21 cellular contexts compared by ENCODE assay signal in the genomic region with DNA sequence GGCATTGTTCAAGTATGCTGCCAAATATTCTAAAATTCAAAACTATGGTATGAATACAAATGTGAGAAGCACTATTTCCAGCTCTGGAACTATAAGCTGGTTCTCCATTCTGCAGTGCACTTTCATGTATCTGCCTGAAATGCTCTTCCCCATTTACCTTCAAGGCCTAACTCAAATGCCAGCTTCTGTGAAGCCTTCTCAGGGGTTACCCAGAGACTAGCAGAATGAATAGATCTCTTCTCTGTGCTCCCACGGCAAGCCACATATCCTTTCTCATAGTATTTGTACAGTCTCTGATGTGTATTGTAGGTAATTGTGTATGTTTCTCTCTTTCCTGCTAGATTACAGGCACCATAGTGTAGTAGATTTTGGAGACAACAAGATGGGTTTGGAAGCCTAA. TPM values are rescaled to one million over a fixed set of nuclear protein-coding genes. Genes with fewer than 3 reads are reported as not detected.
DNase-seq lines count a peak whose midpoint lies in the region; ATAC-seq, FAIRE-seq and TF ChIP-seq lines count a peak whose summit lies in the region.
"Had no signal": no experiment of that assay in that cellular context is flagged by ENCODE, and none has a peak within 500 bp of the region (broad histone marks: within the 10 kb centered on the region; RNA-seq: fewer than 3 reads in every experiment).

No MANE protein-coding gene starts in this region.

- POLR2A ChIA-PET in MCF 10A (lab: Yijun Ruan, JAX): no interaction called here

- TF ChIP-seq CTCF in MCF 10A (IDR thresholded peaks at IDR 0.05; ENCODE audit: unreplicated experiment): no peak

- CTCF ChIA-PET in MCF 10A (lab: Yijun Ruan, JAX): interaction anchor here (0.6 kb wide), 1 partner anchor 16 kb away, joined by 3 read pairs; no protein-coding TSS in a partner anchor

- BruUV-seq in MCF 10A (replicated peaks; lab: Mats Ljungman, UMichigan): no TSS peak

- intact Hi-C loops in MCF 10A (cut with micrococcal nuclease): no loop called here

- no peak overlapping the region for H3K4me3 Mint-ChIP-seq in activated naive CD8-positive, alpha-beta T cell treated with anti-CD3 and anti-CD28 coated beads, Interleukin-2, amount 50 U/mL, for 24 hours
- H3K4me3 Mint-ChIP-seq in activated naive CD8-positive, alpha-beta T cell treated with anti-CD3 and anti-CD28 coated beads for 36 hours: no peak overlapping the region
- no peak overlapping the region for H3K4me3 Mint-ChIP-seq in activated T-helper 17 cell treated with anti-CD3 and anti-CD28 coated beads, Interleukin-2, amount 50 U/mL, for 72 hours
- no peak overlapping the region for H3K4me3 Mint-ChIP-seq in MCF 10A (ENCODE audit: unreplicated experiment)
- H3K4me3 Mint-ChIP-seq: B cell; CD8-positive, alpha-beta T cell; HFFc6 had no signal

- H3K4me1 Mint-ChIP-seq in activated naive CD8-positive, alpha-beta T cell treated with anti-CD3 and anti-CD28 coated beads, Interleukin-2, amount 50 U/mL, for 24 hours: peaks cover 51% of the 10 kb centered on the region
- peaks cover 43% of the 10 kb centered on the region for H3K4me1 Mint-ChIP-seq in activated naive CD8-positive, alpha-beta T cell treated with anti-CD3 and anti-CD28 coated beads for 36 hours
- H3K4me1 Mint-ChIP-seq in activated T-helper 17 cell treated with anti-CD3 and anti-CD28 coated beads, Interleukin-2, amount 50 U/mL, for 72 hours: no peaks in the 10 kb centered on the region
- H3K4me1 Mint-ChIP-seq in MCF 10A (ENCODE audit: insufficient read depth, unreplicated experiment): peaks cover 5% of the 10 kb centered on the region

- DNase-seq in activated naive CD8-positive, alpha-beta T cell treated with anti-CD3 and anti-CD28 coated beads, Interleukin-2, amount 50 U/mL, for 24 hours: no peak
- no peak for DNase-seq in activated naive CD8-positive, alpha-beta T cell treated with anti-CD3 and anti-CD28 coated beads for 36 hours
- DNase-seq in HTR-8/SVneo (ENCODE audit: insufficient read length, low spot score) (no peak), urothelium cell line (ENCODE audit: low spot score) (no peak), MCF 10A (ENCODE audit: unreplicated experiment) (no peak)
- DNase-seq: Calu3; CD8-positive, alpha-beta T cell; DMS79 treated with DMSO at 0.1 percent for 48 hours; GF-D8; GOT3; H7; HFFc6; IMR-90 had no signal

- ATAC-seq in activated naive CD8-positive, alpha-beta T cell treated with anti-CD3 and anti-CD28 coated beads, Interleukin-2, amount 50 U/mL, for 24 hours: peak; percentile 27
- ATAC-seq in activated T-helper 17 cell treated with anti-CD3 and anti-CD28 coated beads, Interleukin-2, amount 50 U/mL, for 72 hours (replicated peaks): peak; percentile 39
- no peak for ATAC-seq in HG03342 (IDR thresholded peaks at IDR 0.05; ENCODE audit: unreplicated experiment)
- ATAC-seq: CD8-positive, alpha-beta T cell; HCT116; K562 had no signal

- no peaks in the 10 kb centered on the region for H3K36me3 Mint-ChIP-seq in activated naive CD8-positive, alpha-beta T cell treated with anti-CD3 and anti-CD28 coated beads, Interleukin-2, amount 50 U/mL, for 24 hours (ENCODE audit: low read depth)
- H3K36me3 Mint-ChIP-seq in activated naive CD8-positive, alpha-beta T cell treated with anti-CD3 and anti-CD28 coated beads for 36 hours: no peaks in the 10 kb centered on the region
- H3K36me3 Mint-ChIP-seq in activated T-helper 17 cell treated with anti-CD3 and anti-CD28 coated beads, Interleukin-2, amount 50 U/mL, for 72 hours (ENCODE audit: low read depth): no peaks in the 10 kb centered on the region
- H3K36me3 Mint-ChIP-seq in MCF 10A (ENCODE audit: insufficient read depth, unreplicated experiment): no peaks in the 10 kb centered on the region
- H3K36me3 Mint-ChIP-seq: CD8-positive, alpha-beta T cell had no signal

- FAIRE-seq in HTR-8/SVneo (lab: Jason Lieb, UNC): peak; percentile 49
- peak; percentile 32 for FAIRE-seq in urothelium cell line (lab: Jason Lieb, UNC)
- FAIRE-seq: GM18507, K562 had no signal

- peak overlapping the region; percentile 40 for H3K27ac Mint-ChIP-seq in activated naive CD8-positive, alpha-beta T cell treated with anti-CD3 and anti-CD28 coated beads, Interleukin-2, amount 50 U/mL, for 24 hours
- no peak overlapping the region for H3K27ac Mint-ChIP-seq in activated naive CD8-positive, alpha-beta T cell treated with anti-CD3 and anti-CD28 coated beads for 36 hours
- no peak overlapping the region for H3K27ac Mint-ChIP-seq in activated T-helper 17 cell treated with anti-CD3 and anti-CD28 coated beads, Interleukin-2, amount 50 U/mL, for 72 hours
- no peak overlapping the region for H3K27ac Mint-ChIP-seq in MCF 10A (ENCODE audit: low read depth, unreplicated experiment)
- H3K27ac Mint-ChIP-seq: B cell; CD8-positive, alpha-beta T cell; HFFc6 had no signal

- no peaks in the 10 kb centered on the region for H3K9me3 Mint-ChIP-seq in activated naive CD8-positive, alpha-beta T cell treated with anti-CD3 and anti-CD28 coated beads, Interleukin-2, amount 50 U/mL, for 24 hours
- no peaks in the 10 kb centered on the region for H3K9me3 Mint-ChIP-seq in activated naive CD8-positive, alpha-beta T cell treated with anti-CD3 and anti-CD28 coated beads for 36 hours
- H3K9me3 Mint-ChIP-seq in activated T-helper 17 cell treated with anti-CD3 and anti-CD28 coated beads, Interleukin-2, amount 50 U/mL, for 72 hours: no peaks in the 10 kb centered on the region
- no peaks in the 10 kb centered on the region for H3K9me3 Mint-ChIP-seq in MCF 10A (ENCODE audit: unreplicated experiment)
- H3K9me3 Mint-ChIP-seq: CD8-positive, alpha-beta T cell; HFFc6 had no signal

- peaks cover 16% of the 10 kb centered on the region for H3K27me3 Mint-ChIP-seq in activated naive CD8-positive, alpha-beta T cell treated with anti-CD3 and anti-CD28 coated beads, Interleukin-2, amount 50 U/mL, for 24 hours
- peaks cover 19% of the 10 kb centered on the region for H3K27me3 Mint-ChIP-seq in activated naive CD8-positive, alpha-beta T cell treated with anti-CD3 and anti-CD28 coated beads for 36 hours
- H3K27me3 Mint-ChIP-seq in activated T-helper 17 cell treated with anti-CD3 and anti-CD28 coated beads, Interleukin-2, amount 50 U/mL, for 72 hours: peaks cover 24% of the 10 kb centered on the region
- H3K27me3 Mint-ChIP-seq in MCF 10A (ENCODE audit: insufficient read depth, unreplicated experiment): no peaks in the 10 kb centered on the region

RNA-seq across cellular contexts. Expression of gene HOATZ, which starts 4.1 kb away (rescaled TPM):
- total RNA-seq in activated naive CD8-positive, alpha-beta T cell treated with anti-CD3 and anti-CD28 coated beads for 36 hours: not detected
- not detected for total RNA-seq in activated T-helper 17 cell treated with anti-CD3 and anti-CD28 coated beads, Interleukin-2, amount 50 U/mL, for 72 hours
- not detected in 2 replicates for total RNA-seq in MCF 10A (2022)
- total RNA-seq: A172; B cell; Calu3; CD8-positive, alpha-beta T cell; H7; HFFc6; HT-29; IMR-90; K562 had no signal

RNA-seq across cellular contexts. Expression of gene BTG4, which starts 6.5 kb away (rescaled TPM):
- under 1 TPM; 0.30 to 0.62 TPM for total RNA-seq in activated naive CD8-positive, alpha-beta T cell treated with anti-CD3 and anti-CD28 coated beads for 36 hours
- not detected for total RNA-seq in activated T-helper 17 cell treated with anti-CD3 and anti-CD28 coated beads, Interleukin-2, amount 50 U/mL, for 72 hours
- not detected in 2 replicates for total RNA-seq in MCF 10A (2022)
- total RNA-seq: B cell; Calu3; CD8-positive, alpha-beta T cell; H7; HFFc6; HT-29; IMR-90; K562 had no signal

RNA-seq across cellular contexts. Expression of gene LAYN, which starts 21.9 kb away (rescaled TPM):
- total RNA-seq in activated naive CD8-positive, alpha-beta T cell treated with anti-CD3 and anti-CD28 coated beads for 36 hours: 10 to 100 TPM; 57.4 to 63.2 TPM
- 1 to 10 TPM; 1.1 to 1.4 TPM for total RNA-seq in activated T-helper 17 cell treated with anti-CD3 and anti-CD28 coated beads, Interleukin-2, amount 50 U/mL, for 72 hours
- total RNA-seq in MCF 10A (2022): not detected in 2 replicates
- total RNA-seq: B cell, HT-29, K562 had no signal

Comparison
In these comparisons a context has a peak if more than half of its experiments do, and no peak if none do; other contexts are left out.
1. RNA of gene LAYN, which starts 21.9 kb away (total RNA-seq): 57.4 to 63.2 TPM in activated naive CD8-positive, alpha-beta T cell treated with anti-CD3 and anti-CD28 coated beads for 36 hours; 1.1 to 1.4 TPM in activated T-helper 17 cell treated with anti-CD3 and anti-CD28 coated beads, Interleukin-2, amount 50 U/mL, for 72 hours and not detected in MCF 10A; every median in the first group is over 10 times any median in the second.